Comparison of ENCODE assay signal across 1 cellular context in genomic region chr6:56793938-56794337, GRCh38.
TF ChIP-seq lines count a peak whose summit lies in the region.

No MANE protein-coding gene starts in this region.

TF ChIP-seq in A549, 52 proteins besides CTCF, POLR2A, EP300 and RAD21 (continued from another document):
- no peak for TF ChIP-seq FOSB (CRISPR knock-in tag; IDR thresholded peaks at IDR 0.05)
- TF ChIP-seq HEYL (CRISPR knock-in tag; IDR thresholded peaks at IDR 0.05): no peak
- no peak for TF ChIP-seq ZSCAN20 (CRISPR knock-in tag; IDR thresholded peaks at IDR 0.05)
